15 cellular contexts compared by ENCODE assay signal in the genomic region with DNA sequence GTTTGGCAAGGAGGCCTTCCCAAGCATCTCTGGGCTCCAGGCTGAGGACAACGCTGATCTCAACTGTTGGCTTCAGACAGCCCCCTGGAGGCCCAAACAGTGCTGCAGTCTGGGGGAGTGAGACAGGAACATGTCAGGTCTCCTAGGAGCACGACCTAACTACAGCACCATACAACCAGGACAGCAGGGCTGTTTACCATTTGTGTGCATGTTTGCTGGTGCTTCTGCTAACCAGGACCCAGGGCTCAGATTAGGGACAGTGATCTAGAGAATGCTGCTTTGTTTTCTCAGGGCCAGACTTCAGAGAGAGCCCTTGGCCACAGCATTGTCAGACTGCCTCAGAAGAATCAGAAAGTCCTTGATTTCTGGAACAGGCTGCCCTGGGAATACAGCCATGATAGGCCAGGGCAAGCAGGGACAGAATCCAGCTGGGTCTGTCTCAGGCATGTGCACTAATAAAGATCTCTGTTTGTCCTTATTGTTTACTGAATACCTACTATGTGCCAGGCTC.
DNase-seq lines count a peak whose midpoint lies in the region; ATAC-seq and TF ChIP-seq lines count a peak whose summit lies in the region.
"Had no signal": no experiment of that assay in that cellular context is flagged by ENCODE, and none has a peak within 500 bp of the region (broad histone marks: within the 10 kb centered on the region; RNA-seq: fewer than 3 reads in every experiment).

No MANE protein-coding gene starts in this region.

- H3K9ac ChIP-seq in BLaER1 treated with 17β-estradiol and CSF1 and Interleukin-3, amounts not matched to agents 10 nM and 100 nM: 0 out of 22 replicates have a peak overlapping the region, but pooled peaks of 1 of the 11 experiments have one; percentile 5

- 0 out of 22 replicates have a peak, but pooled peaks cover 0 to 4% (median 0%) of the 10 kb centered on the region in 11 experiments for H4K20me1 ChIP-seq in BLaER1 treated with 17β-estradiol and CSF1 and Interleukin-3, amounts not matched to agents 10 nM and 100 nM

- peaks cover 36 to 99% (median 86%) of the 10 kb centered on the region in 10 experiments for H3K4me1 ChIP-seq in BLaER1 treated with 17β-estradiol and CSF1 and Interleukin-3, amounts not matched to agents 10 nM and 100 nM
- H3K4me1 ChIP-seq in HEK293 (ENCODE audit: control insufficient read depth, insufficient read depth, low read length): no peaks in the 10 kb centered on the region
- H3K4me1 ChIP-seq: breast epithelium, pancreas had no signal

- no peak overlapping the region for H3K27ac Mint-ChIP-seq in CD4-positive, alpha-beta T cell
- H3K27ac Mint-ChIP-seq: activated CD8-positive, alpha-beta T cell treated with anti-CD3 and anti-CD28 coated beads, Interleukin-2, amount 10 ng/mL, durations not matched to agents 7 days and 5 days; CD4-positive, alpha-beta memory T cell; T-helper 2 cell treated with Interferon-gamma antibody and Interleukin-4, amounts not matched to agents 5 μg/mL and 100 μg/mL, for 36 hours had no signal

- no peaks in the 10 kb centered on the region for H3K36me3 ChIP-seq in BLaER1 treated with 17β-estradiol and CSF1 and Interleukin-3, amounts not matched to agents 10 nM and 100 nM
- no peaks in the 10 kb centered on the region for H3K36me3 ChIP-seq in HEK293 (ENCODE audit: control insufficient read depth in 2 of 2, insufficient read depth in 1 of 2, low read length in 2 of 2)
- H3K36me3 ChIP-seq: breast epithelium, pancreas had no signal

- no peaks in the 10 kb centered on the region for H3K27me3 ChIP-seq in BLaER1 treated with 17β-estradiol and CSF1 and Interleukin-3, amounts not matched to agents 10 nM and 100 nM
- H3K27me3 ChIP-seq in CD4-positive, alpha-beta T cell (ENCODE audit: control insufficient read depth, insufficient read depth, low read length): peaks cover 3% of the 10 kb centered on the region
- H3K27me3 ChIP-seq: breast epithelium had no signal

- TF ChIP-seq CTCF in HEK293 (tag by site-specific recombination; IDR thresholded peaks at IDR 0.05): no peak; the same call in 1 of the 2 replicates
- TF ChIP-seq CTCF in CD4-positive, alpha-beta T cell (IDR thresholded peaks at IDR 0.05): no peak

- peak overlapping the region in 1 of 11 experiments; percentile 74; a peak in 1 of 22 replicates for H3K27ac ChIP-seq in BLaER1 treated with 17β-estradiol and CSF1 and Interleukin-3, amounts not matched to agents 10 nM and 100 nM
- H3K27ac ChIP-seq in HEK293 (ENCODE audit: extremely low read depth, low read depth, low read length): no peak overlapping the region
- H3K27ac ChIP-seq in caudate nucleus (ENCODE audit: low read depth, low read length): peak overlapping the region; percentile 54
- H3K27ac ChIP-seq in CD4-positive, alpha-beta T cell (ENCODE audit: low read depth, low read length): no peak overlapping the region
- H3K27ac ChIP-seq: breast epithelium, pancreas had no signal

- ATAC-seq in CD4-positive, alpha-beta T cell (ENCODE audit: poor library complexity): no peak
- no peak for ATAC-seq in GM18870 (IDR thresholded peaks at IDR 0.05; ENCODE audit: unreplicated experiment)
- no peak for ATAC-seq in HG03442 (IDR thresholded peaks at IDR 0.05; ENCODE audit: unreplicated experiment)
- ATAC-seq: activated CD8-positive, alpha-beta T cell treated with anti-CD3 and anti-CD28 coated beads, Interleukin-2, amount 10 ng/mL, durations not matched to agents 7 days and 5 days had no signal

- no peaks in the 10 kb centered on the region for H3K9me3 Mint-ChIP-seq in CD4-positive, alpha-beta T cell
- H3K9me3 Mint-ChIP-seq: CD4-positive, alpha-beta memory T cell; T-helper 2 cell treated with Interferon-gamma antibody and Interleukin-4, amounts not matched to agents 5 μg/mL and 100 μg/mL, for 36 hours had no signal

- CTCF ChIA-PET in HEK293 (lab: Yijun Ruan, JAX): interaction anchor here (0.8 kb wide), 1 partner anchor 13 kb away, joined by 3 read pairs; no protein-coding TSS in a partner anchor
- CTCF ChIA-PET in CD4-positive, alpha-beta T cell (lab: Charles Lee): no interaction called here

- POLR2A ChIA-PET in HEK293 (lab: Yijun Ruan, JAX): no interaction called here
- POLR2A ChIA-PET in CD4-positive, alpha-beta T cell (lab: Charles Lee): no interaction called here

- H3K4me1 Mint-ChIP-seq in CD4-positive, alpha-beta T cell (ENCODE audit: low read depth): no peaks in the 10 kb centered on the region
- H3K4me1 Mint-ChIP-seq: CD4-positive, alpha-beta memory T cell had no signal

- no peak overlapping the region for H3K4me3 ChIP-seq in BLaER1 treated with 17β-estradiol and CSF1 and Interleukin-3, amounts not matched to agents 10 nM and 100 nM
- no peak overlapping the region for H3K4me3 ChIP-seq in HEK293 (ENCODE audit: low read depth, low read length)
- H3K4me3 ChIP-seq: breast epithelium, pancreas had no signal

- intact Hi-C loops in CD4-positive, alpha-beta T cell (cut with DNase I, micrococcal nuclease): no loop called here

- H3K4me3 Mint-ChIP-seq in CD4-positive, alpha-beta T cell: no peak overlapping the region
- H3K4me3 Mint-ChIP-seq: activated CD8-positive, alpha-beta T cell treated with anti-CD3 and anti-CD28 coated beads, Interleukin-2, amount 10 ng/mL, durations not matched to agents 7 days and 5 days; CD4-positive, alpha-beta memory T cell; T-helper 2 cell treated with Interferon-gamma antibody and Interleukin-4, amounts not matched to agents 5 μg/mL and 100 μg/mL, for 36 hours had no signal

- H3K36me3 Mint-ChIP-seq in CD4-positive, alpha-beta T cell (ENCODE audit: low read depth): no peaks in the 10 kb centered on the region
- H3K36me3 Mint-ChIP-seq: CD4-positive, alpha-beta memory T cell had no signal

- peaks cover 47% of the 10 kb centered on the region for H3K27me3 Mint-ChIP-seq in CD4-positive, alpha-beta T cell

- no peaks in the 10 kb centered on the region for H3K9me3 ChIP-seq in BLaER1 treated with 17β-estradiol and CSF1 and Interleukin-3, amounts not matched to agents 10 nM and 100 nM (replicated peaks in 1 of 11)
- no peaks in the 10 kb centered on the region for H3K9me3 ChIP-seq in HEK293 (ENCODE audit: control insufficient read depth, insufficient read depth, low read depth, low read length)
- no peaks in the 10 kb centered on the region for H3K9me3 ChIP-seq in CD4-positive, alpha-beta T cell (ENCODE audit: control insufficient read depth, low read length)
- H3K9me3 ChIP-seq: breast epithelium, pancreas had no signal

- H3K4me2 ChIP-seq in BLaER1 treated with 17β-estradiol and CSF1 and Interleukin-3, amounts not matched to agents 10 nM and 100 nM: peak overlapping the region; percentile 54 to 95 (median 87)

- DNase-seq in caudate nucleus (lab: John Stamatoyannopoulos, UW) (peak in 10 of 61 donors; percentile 3 to 35 (median 17)), myocyte (ENCODE audit: low read depth) (peak; percentile 34), DMS153 (lab: John Stamatoyannopoulos, UW) (no peak)
- DNase-seq in CD4-positive, alpha-beta T cell: no peak
- DNase-seq: activated CD8-positive, alpha-beta T cell treated with anti-CD3 and anti-CD28 coated beads, Interleukin-2, amount 10 ng/mL, durations not matched to agents 7 days and 5 days; activated naive CD4-positive, alpha-beta T cell treated with Interleukin-2 at 50 U/mL for 16 hours; CD4-positive, alpha-beta memory T cell; NCI-H146; pancreas had no signal

TF ChIP-seq in HEK293, 187 proteins besides CTCF, POLR2A, EP300 and RAD21:
- TF ChIP-seq ZXDB (tag by site-specific recombination; IDR thresholded peaks at IDR 0.05): no peak
- TF ChIP-seq GLIS1 (tag by site-specific recombination; IDR thresholded peaks at IDR 0.05): peak; percentile 17; the same call in 1 of the 2 replicates
